ENCODE assay signal across 24 cellular contexts in the genomic region with DNA sequence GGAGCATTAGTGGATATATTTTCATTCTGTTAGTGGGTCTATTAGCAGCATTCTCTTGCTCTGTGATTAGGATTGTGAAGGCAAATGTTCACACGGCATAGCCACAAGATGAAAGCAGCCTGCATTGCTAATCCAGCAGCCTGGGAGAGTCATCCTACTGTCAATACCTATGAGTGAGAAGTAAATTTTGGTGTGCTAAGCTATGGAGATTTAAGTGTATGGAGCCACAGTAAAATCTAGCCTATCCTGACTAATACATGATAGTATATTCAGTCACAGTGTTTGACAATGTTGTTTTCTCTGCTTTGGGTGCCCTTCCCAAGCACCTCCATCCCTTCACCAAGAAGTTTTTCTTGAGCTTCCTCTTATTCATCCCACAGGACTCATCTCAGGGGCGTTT. TPM values are rescaled to one million over a fixed set of nuclear protein-coding genes. Genes with fewer than 3 reads are reported as not detected.
"Had no signal": no experiment of that assay in that cellular context is flagged by ENCODE, and none has a peak within 500 bp of the region (broad histone marks: within the 10 kb centered on the region; RNA-seq: fewer than 3 reads in every experiment).

No MANE protein-coding gene starts in this region.

- FAIRE-seq: frontal cortex, pancreas had no signal

- H3K9me3 Mint-ChIP-seq: activated T-cell treated with anti-CD3 and anti-CD28 coated beads, Interleukin-2, amount 50 U/mL, for 72 hours; naive thymus-derived CD8-positive, alpha-beta T cell; stimulated activated effector memory CD8-positive, alpha-beta T cell treated with anti-CD3 and anti-CD28 coated beads, Interleukin-12 subunit alpha, Interleukin-12 subunit beta, amount 100 ng/mL, for 72 hours; type B pancreatic cell had no signal

- H3K27ac ChIP-seq: ascending aorta, cardiac muscle cell, left ventricle myocardium inferior, pancreas, right lobe of liver, stomach had no signal

- H3K9me3 ChIP-seq: ascending aorta, left ventricle myocardium inferior, pancreas, right lobe of liver, stomach had no signal

- H3K4me3 ChIP-seq: ascending aorta, cardiac muscle cell, left ventricle myocardium inferior, pancreas, right lobe of liver, stomach had no signal

- H3K4me3 Mint-ChIP-seq: activated T-cell treated with anti-CD3 and anti-CD28 coated beads, Interleukin-2, amount 50 U/mL, for 72 hours; naive thymus-derived CD8-positive, alpha-beta T cell; stimulated activated effector memory CD8-positive, alpha-beta T cell treated with anti-CD3 and anti-CD28 coated beads, Interleukin-12 subunit alpha, Interleukin-12 subunit beta, amount 100 ng/mL, for 72 hours; type B pancreatic cell had no signal

- ATAC-seq: activated T-cell treated with anti-CD3 and anti-CD28 coated beads, Interleukin-2, amount 50 U/mL, for 72 hours; naive thymus-derived CD8-positive, alpha-beta T cell; pancreas; right lobe of liver; stimulated activated effector memory CD8-positive, alpha-beta T cell treated with anti-CD3 and anti-CD28 coated beads, Interleukin-12 subunit alpha, Interleukin-12 subunit beta, amount 100 ng/mL, for 72 hours had no signal

- H3K27ac Mint-ChIP-seq: activated T-cell treated with anti-CD3 and anti-CD28 coated beads, Interleukin-2, amount 50 U/mL, for 72 hours; naive thymus-derived CD8-positive, alpha-beta T cell; stimulated activated effector memory CD8-positive, alpha-beta T cell treated with anti-CD3 and anti-CD28 coated beads, Interleukin-12 subunit alpha, Interleukin-12 subunit beta, amount 100 ng/mL, for 72 hours; type B pancreatic cell had no signal

- H3K27me3 Mint-ChIP-seq: type B pancreatic cell had no signal

- H3K36me3 ChIP-seq: ascending aorta, cardiac muscle cell, left ventricle myocardium inferior, pancreas, right lobe of liver, stomach had no signal

- H3K4me1 Mint-ChIP-seq: stimulated activated effector memory CD8-positive, alpha-beta T cell treated with anti-CD3 and anti-CD28 coated beads, Interleukin-12 subunit alpha, Interleukin-12 subunit beta, amount 100 ng/mL, for 72 hours had no signal

- H3K4me1 ChIP-seq: ascending aorta, left ventricle myocardium inferior, pancreas, right lobe of liver, stomach had no signal

- DNase-seq: activated CD4-positive, alpha-beta T cell treated with anti-CD3 and anti-CD28 coated beads for 1 hour; activated CD4-positive, alpha-beta T cell treated with anti-CD3 and anti-CD28 coated beads, Interleukin-2, amount 50 U/mL, for 4 hours; activated effector memory CD4-positive, alpha-beta T cell treated with anti-CD3 and anti-CD28 coated beads, Interleukin-2, amount 50 U/mL, for 16 hours; activated naive CD4-positive, alpha-beta T cell treated with anti-CD3 and anti-CD28 coated beads, Interleukin-2, amount 50 U/mL, for 16 hours; activated T-cell treated with anti-CD3 and anti-CD28 coated beads, Interleukin-2, amount 50 U/mL, for 72 hours; dermis blood vessel endothelial cell; effector memory CD4-positive, alpha-beta T cell; head of caudate nucleus; kidney glomerular epithelial cell; left ventricle myocardium inferior; naive thymus-derived CD8-positive, alpha-beta T cell; pancreas; right lobe of liver; stimulated activated CD4-positive, alpha-beta T cell treated with anti-CD3 and anti-CD28 coated beads, Interleukin-4, amount 100 ng/mL, for 24 hours; stomach had no signal

- H3K27me3 ChIP-seq: ascending aorta, cardiac muscle cell, pancreas, right lobe of liver, stomach had no signal

- H3K36me3 Mint-ChIP-seq: naive thymus-derived CD8-positive, alpha-beta T cell; stimulated activated effector memory CD8-positive, alpha-beta T cell treated with anti-CD3 and anti-CD28 coated beads, Interleukin-12 subunit alpha, Interleukin-12 subunit beta, amount 100 ng/mL, for 72 hours; type B pancreatic cell had no signal

RNA-seq across cellular contexts. Expression of gene TMPRSS11F, which starts 47.2 kb away (rescaled TPM):
- total RNA-seq: activated CD8-positive, alpha-beta memory T cell treated with anti-CD3 and anti-CD28 coated beads for 36 hours; activated T-cell treated with anti-CD3 and anti-CD28 coated beads, Interleukin-2, amount 50 U/mL, for 72 hours; ascending aorta; cardiac muscle cell; dermis blood vessel endothelial cell; epithelial cell of proximal tubule; frontal cortex; left ventricle myocardium inferior; naive thymus-derived CD8-positive, alpha-beta T cell; pancreas; stomach; T-helper 1 cell treated with Interleukin-12 subunit alpha and Interleukin-12 subunit beta and Interleukin-4 antibody, amounts not matched to agents 30 ng/mL and 1 ng/mL, for 36 hours; temporal lobe had no signal
- polyA plus RNA-seq: cardiac muscle cell; naive thymus-derived CD8-positive, alpha-beta T cell; pancreas had no signal
